ENCODE assay signal across 1 cellular context in the genomic region with DNA sequence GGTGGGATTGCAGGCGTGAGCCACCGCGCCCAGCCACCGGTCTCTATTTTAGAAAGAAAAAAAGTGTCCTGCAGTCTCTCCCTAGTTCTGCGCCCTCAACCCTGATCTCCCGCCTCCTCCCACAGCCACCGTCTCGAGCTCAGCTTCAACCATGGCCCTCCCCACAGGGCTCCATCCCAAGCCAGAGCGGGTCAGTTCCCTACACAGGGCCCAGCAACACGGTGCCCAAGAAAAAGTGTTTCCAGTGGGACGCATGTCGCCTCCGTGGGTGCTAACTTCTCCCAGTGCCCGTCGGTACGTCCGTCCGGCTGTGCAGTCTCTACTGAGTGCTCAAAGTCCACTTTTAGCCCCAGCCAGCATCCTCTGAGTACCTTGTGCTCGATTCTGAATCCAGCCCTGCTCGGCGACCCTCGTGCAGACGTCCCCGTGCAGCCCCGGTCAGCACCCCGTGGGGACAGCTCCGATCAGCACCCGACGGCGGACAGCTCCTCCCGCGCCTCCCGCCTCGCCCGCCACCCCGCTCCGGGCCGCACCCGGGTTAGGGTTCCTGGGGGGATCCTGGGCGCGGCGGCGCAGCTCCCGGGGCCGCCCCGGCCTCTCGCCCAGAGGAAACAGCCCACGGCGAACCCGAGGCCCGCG.
TF ChIP-seq lines count a peak whose summit lies in the region.

No MANE protein-coding gene starts in this region.

TF ChIP-seq in SK-N-SH treated with all-trans-retinoic acid at 6 μM for 48 hours, 23 proteins besides CTCF, POLR2A, EP300 and RAD21 (continued from another document):
- no peak for TF ChIP-seq CSRNP3 (CRISPR knock-in tag; IDR thresholded peaks at IDR 0.05)
TF ChIP-seq in SK-N-SH treated with all-trans-retinoic acid at 6 μM for 48 hours: peak in this region for 6.
